Comparison of ENCODE assay signal across 8 cellular contexts in the genomic region with DNA sequence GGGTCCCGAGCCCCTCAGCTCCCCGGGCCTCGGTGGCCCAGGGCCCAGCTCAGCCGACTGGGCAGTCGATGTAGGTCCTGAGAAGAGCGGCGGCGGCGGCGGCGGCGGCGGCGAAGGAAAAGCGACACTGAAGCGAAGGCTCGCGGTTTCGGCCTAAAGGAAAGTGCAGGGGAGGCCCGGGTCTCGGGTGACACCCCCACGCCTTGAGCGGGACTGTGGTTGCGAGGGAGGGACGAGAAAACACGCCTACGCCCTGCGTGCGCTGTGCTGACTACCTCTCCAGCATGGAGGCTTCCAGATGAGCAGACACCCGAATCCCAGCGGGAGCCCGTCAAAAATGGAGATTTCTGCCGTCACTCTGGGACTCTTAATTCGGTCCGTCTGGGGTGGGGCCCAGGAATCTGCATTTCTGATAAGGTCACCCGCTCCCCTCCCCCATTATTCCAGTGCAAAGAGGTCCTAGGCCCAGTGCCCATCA. TPM values are rescaled to one million over a fixed set of nuclear protein-coding genes. Genes with fewer than 3 reads are reported as not detected.
DNase-seq lines count a peak whose midpoint lies in the region; ATAC-seq and TF ChIP-seq lines count a peak whose summit lies in the region.

No MANE protein-coding gene starts in this region.

- CTCF ChIA-PET in activated CD4-positive, alpha-beta T cell treated with anti-CD3 and anti-CD28 coated beads for 36 hours (lab: Charles Lee), result interaction anchor here (0.6 to 1.2 kb wide), 3 partner anchors 34 to 219 kb away, joined by 3 read pairs; no protein-coding TSS in a partner anchor

- H3K27me3 Mint-ChIP-seq in activated CD4-positive, alpha-beta T cell treated with anti-CD3 and anti-CD28 coated beads for 36 hours, result peaks cover under 1% of the 10 kb centered on the region

- peak overlapping the region; percentile 61 to 81 for H3K9ac ChIP-seq in colonic mucosa (ENCODE audit: low read depth in 2 of 2, low read length in 2 of 2)

- H3K4me1 ChIP-seq in colonic mucosa (peaks cover 14% of the 10 kb centered on the region), left lung (peaks cover 7 to 44% of the 10 kb centered on the region in 2 donors)

- H3K9me3 ChIP-seq in colonic mucosa (no peaks in the 10 kb centered on the region), left lung (no peaks in the 10 kb centered on the region)

- TF ChIP-seq CTCF in colonic mucosa (IDR thresholded peaks at IDR 0.05) (no peak), left lung (IDR thresholded peaks at IDR 0.05) (no peak)

- POLR2A ChIA-PET in activated CD4-positive, alpha-beta T cell treated with anti-CD3 and anti-CD28 coated beads for 36 hours (lab: Charles Lee), result no interaction called here

- peaks cover 3% of the 10 kb centered on the region for H3K36me3 Mint-ChIP-seq in activated CD4-positive, alpha-beta T cell treated with anti-CD3 and anti-CD28 coated beads for 36 hours (ENCODE audit: low read depth)

- H3K9me3 Mint-ChIP-seq in activated CD4-positive, alpha-beta T cell treated with anti-CD3 and anti-CD28 coated beads for 36 hours (ENCODE audit: low read depth), result peaks cover 3% of the 10 kb centered on the region

- H3K27me3 ChIP-seq in colonic mucosa, result no peaks in the 10 kb centered on the region
- no peaks in the 10 kb centered on the region for H3K27me3 ChIP-seq in left lung

- peak; percentile 68 for DNase-seq in A172 (ENCODE audit: low spot score)
- peak; percentile 86 for DNase-seq in NCI-H2227 (lab: John Stamatoyannopoulos, UW; ENCODE audit: unreplicated experiment)
- DNase-seq in activated CD4-positive, alpha-beta T cell treated with anti-CD3 and anti-CD28 coated beads for 36 hours, result peak; percentile 76
- peak; percentile 75 for DNase-seq in colonic mucosa
- DNase-seq in left lung, result peak; percentile 80 to 87
- DNase-seq in stimulated activated CD4-positive, alpha-beta T cell treated with anti-CD3 and anti-CD28 coated beads, Interleukin-4, amount 100 ng/mL, for 1 hour, result peak; percentile 70

- peak; percentile 8 for ATAC-seq in GM18520 (IDR thresholded peaks at IDR 0.05; ENCODE audit: unreplicated experiment)
- ATAC-seq in HG03095 (IDR thresholded peaks at IDR 0.05; ENCODE audit: unreplicated experiment), result peak; percentile 11
- ATAC-seq in activated CD4-positive, alpha-beta T cell treated with anti-CD3 and anti-CD28 coated beads for 36 hours, result peak; percentile 3
- peak; percentile 42 for ATAC-seq in left lung

- H3K4me3 ChIP-seq in colonic mucosa (peak overlapping the region; percentile 81), left lung (peak overlapping the region; percentile 72 to 87)

- peak overlapping the region; percentile 90 for H3K4me3 Mint-ChIP-seq in activated CD4-positive, alpha-beta T cell treated with anti-CD3 and anti-CD28 coated beads for 36 hours

- H3K4me1 Mint-ChIP-seq in activated CD4-positive, alpha-beta T cell treated with anti-CD3 and anti-CD28 coated beads for 36 hours, result peaks cover 20% of the 10 kb centered on the region

- peak overlapping the region; percentile 98 for H3K27ac ChIP-seq in colonic mucosa
- H3K27ac ChIP-seq in left lung, result peak overlapping the region; percentile 95

- intact Hi-C loops in activated CD4-positive, alpha-beta T cell treated with anti-CD3 and anti-CD28 coated beads for 36 hours (cut with DNase I, micrococcal nuclease), result loop anchor here (1.0 to 10.0 kb wide), 17 partner anchors 26 to 1384 kb away; a partner anchor contains a TSS
- intact Hi-C loops in colonic mucosa (cut with DNase I), result loop anchor here (5.0 to 10.0 kb wide), 2 partner anchors 223 to 401 kb away; a partner anchor contains a TSS
- intact Hi-C loops in left lung (cut with DNase I), result loop anchor here in 1 of 2 donors (10.0 kb wide), 1 partner anchor 413 kb away; no protein-coding TSS in a partner anchor

- H3K36me3 ChIP-seq in colonic mucosa (no peaks in the 10 kb centered on the region), left lung (no peaks in the 10 kb centered on the region)

- H3K27ac Mint-ChIP-seq in activated CD4-positive, alpha-beta T cell treated with anti-CD3 and anti-CD28 coated beads for 36 hours, result peak overlapping the region; percentile 88

RNA-seq across cellular contexts. Expression of a gene that starts 31.2 kb away (rescaled TPM):
- 57.8 and 58.2 TPM in 2 replicates for total RNA-seq in A172 (2014; rRNA removed; shearing (Covaris generic))
- 10 to 100 TPM; 82.8 to 84.9 TPM for total RNA-seq in activated CD4-positive, alpha-beta T cell treated with anti-CD3 and anti-CD28 coated beads for 36 hours
- 10 to 100 TPM; 36.1 to 36.4 TPM for total RNA-seq in colonic mucosa
- 10 to 100 TPM; 35.0 to 45.3 TPM for total RNA-seq in left lung

Comparison
In these comparisons a context has a peak if more than half of its experiments do, and no peak if none do; other contexts are left out.
1. Peak in every context shown above with its lines: DNase-seq, ATAC-seq, H3K4me3 ChIP-seq and H3K27ac ChIP-seq.